12 cellular contexts compared by ENCODE assay signal in the genomic region with DNA sequence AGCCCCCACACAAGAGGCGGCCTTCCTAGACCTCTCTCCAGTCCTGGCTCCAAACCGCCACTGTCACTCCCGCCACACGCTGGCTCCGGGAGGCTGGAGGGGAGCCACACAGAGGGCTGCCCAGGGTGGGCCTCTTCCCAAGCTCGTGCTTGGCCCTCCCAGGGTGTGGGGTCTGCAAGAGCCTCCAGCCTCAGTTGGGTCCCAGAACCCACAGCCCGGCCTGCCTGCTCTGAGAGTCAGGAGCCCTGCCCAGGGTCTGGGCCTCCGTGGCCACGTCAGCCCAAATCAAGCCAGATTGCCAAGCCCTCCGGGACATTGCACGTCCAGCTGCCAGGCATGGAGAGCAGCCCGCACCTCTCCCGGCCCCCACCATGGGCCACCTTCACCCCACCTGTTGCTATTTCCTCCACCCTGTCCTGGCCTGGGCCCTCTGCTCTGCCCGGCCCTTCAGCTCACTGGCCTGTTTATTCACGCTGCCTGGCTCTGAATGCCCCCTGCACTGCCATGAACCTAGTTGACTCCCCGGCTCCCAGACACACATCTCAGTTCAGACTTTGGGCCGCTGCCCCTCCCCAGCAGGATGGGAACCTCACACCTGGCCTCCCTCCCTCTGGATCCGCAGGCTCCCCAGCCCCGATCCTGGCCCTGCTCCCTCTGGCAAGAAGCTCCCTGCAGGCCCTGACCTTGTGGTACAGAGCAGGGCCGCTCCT.
DNase-seq lines count a peak whose midpoint lies in the region; ATAC-seq and TF ChIP-seq lines count a peak whose summit lies in the region.
"Had no signal": no experiment of that assay in that cellular context is flagged by ENCODE, and none has a peak within 500 bp of the region (broad histone marks: within the 10 kb centered on the region; RNA-seq: fewer than 3 reads in every experiment).

No MANE protein-coding gene starts in this region.

- H3K27me3 ChIP-seq in dorsolateral prefrontal cortex (no peaks in the 10 kb centered on the region), aorta (ENCODE audit: control insufficient read depth in 1 of 2, insufficient read depth in 2 of 2, low read length in 1 of 2) (no peaks in the 10 kb centered on the region)

- no peaks in the 10 kb centered on the region for H3K27me3 Mint-ChIP-seq in neural crest cell (ENCODE audit: low read depth)
- H3K27me3 Mint-ChIP-seq: activated CD4-positive, alpha-beta memory T cell treated with anti-CD3 and anti-CD28 coated beads for 36 hours had no signal

- H3K4me1 Mint-ChIP-seq in neural crest cell: peaks cover 3% of the 10 kb centered on the region

- H3K4me3 ChIP-seq in dorsolateral prefrontal cortex: no peak overlapping the region
- H3K4me3 ChIP-seq in aorta (ENCODE audit: low read length in 2 of 2): no peak overlapping the region

- no peaks in the 10 kb centered on the region for H3K9me3 ChIP-seq in aorta (ENCODE audit: control insufficient read depth, low read length)

- no peaks in the 10 kb centered on the region for H3K4me1 ChIP-seq in aorta (ENCODE audit: control insufficient read depth in 1 of 2, insufficient read depth in 2 of 2, low read length in 2 of 2)

- no peak for TF ChIP-seq CTCF in dorsolateral prefrontal cortex (IDR thresholded peaks at IDR 0.05 in 54 of 56, conservative IDR thresholded peaks at IDR 0.05 in 2 of 56; ENCODE audit: low read depth in 1 of 56, partially characterized antibody in 56 of 56)
- TF ChIP-seq CTCF in neural crest cell (conservative IDR thresholded peaks at IDR 0.05): no peak

- no peaks in the 10 kb centered on the region for H3K36me3 ChIP-seq in aorta (ENCODE audit: control insufficient read depth in 1 of 2, insufficient read depth in 2 of 2, low read length in 1 of 2)

- H3K36me3 Mint-ChIP-seq in neural crest cell (ENCODE audit: low read depth): peaks cover 2% of the 10 kb centered on the region

- intact Hi-C loops in dorsolateral prefrontal cortex (cut with DNase I) (loop anchor here in 1 of 2 donors (5.0 kb wide), 1 partner anchor 74 kb away; no protein-coding TSS in a partner anchor), aorta (cut with DNase I) (no loop called here)

- peak; percentile 1 for DNase-seq in stimulated activated CD4-positive, alpha-beta T cell treated with anti-CD3 and anti-CD28 coated beads, Interleukin-1b, Interleukin-23, amount 100 ng/mL, for 48 hours
- DNase-seq in stimulated activated CD4-positive, alpha-beta T cell treated with anti-CD3 and anti-CD28 coated beads, Interleukin-15, amount 100 ng/mL, for 24 hours: no peak
- peak in 5 of 10 donors; percentile 25 to 46 (median 33) for DNase-seq in dorsolateral prefrontal cortex
- no peak for DNase-seq in neural crest cell (ENCODE audit: low read depth, low spot score)
- peak; percentile 45 to 73 for DNase-seq in aorta
- DNase-seq: activated gamma-delta T cell treated with Interleukin-2 at 50 U/mL for 16 hours; central memory CD4-positive, alpha-beta T cell; NCI-H1092 treated with DMSO at 0.1 percent for 48 hours had no signal

- H3K4me3 Mint-ChIP-seq in neural crest cell: no peak overlapping the region
- H3K4me3 Mint-ChIP-seq: activated CD4-positive, alpha-beta memory T cell treated with anti-CD3 and anti-CD28 coated beads for 36 hours had no signal

- peak; percentile 27 for ATAC-seq in aorta (ENCODE audit: low FRiP score)
- no peak for ATAC-seq in HG02981 (IDR thresholded peaks at IDR 0.05; ENCODE audit: unreplicated experiment)
- ATAC-seq in HG03354 (IDR thresholded peaks at IDR 0.05; ENCODE audit: poor library complexity, severe bottlenecking, unreplicated experiment): no peak
- ATAC-seq in GM21526 (IDR thresholded peaks at IDR 0.05; ENCODE audit: low FRiP score, unreplicated experiment): no peak

- WGBS in aorta, 2 donors: 71 to 72% methylated on average over 19 to 20 of the region's 20 CpGs

- H3K9me3 Mint-ChIP-seq in neural crest cell: no peaks in the 10 kb centered on the region
- H3K9me3 Mint-ChIP-seq: activated CD4-positive, alpha-beta memory T cell treated with anti-CD3 and anti-CD28 coated beads for 36 hours had no signal

- H3K27ac ChIP-seq in dorsolateral prefrontal cortex: peak overlapping the region in 44 of 59 donors; percentile 2 to 81 (median 53)
- no peak overlapping the region for H3K27ac ChIP-seq in aorta (ENCODE audit: low read depth in 1 of 2, low read length in 2 of 2)

- H3K27ac Mint-ChIP-seq in neural crest cell (ENCODE audit: unreplicated experiment): peak overlapping the region; percentile 50
- H3K27ac Mint-ChIP-seq: activated CD4-positive, alpha-beta memory T cell treated with anti-CD3 and anti-CD28 coated beads for 36 hours had no signal

Comparison
In these comparisons a context has a peak if more than half of its experiments do, and no peak if none do; other contexts are left out.
1. DNase-seq: peak in stimulated activated CD4-positive, alpha-beta T cell treated with anti-CD3 and anti-CD28 coated beads, Interleukin-1b, Interleukin-23, amount 100 ng/mL, for 48 hours (single experiment) and aorta (2 of 2); none in stimulated activated CD4-positive, alpha-beta T cell treated with anti-CD3 and anti-CD28 coated beads, Interleukin-15, amount 100 ng/mL, for 24 hours (single experiment) and neural crest cell (single experiment).
2. H3K27ac ChIP-seq: peak in dorsolateral prefrontal cortex (44 of 59); none in aorta (0 of 2).